30 cellular contexts compared by ENCODE assay signal in the genomic region with DNA sequence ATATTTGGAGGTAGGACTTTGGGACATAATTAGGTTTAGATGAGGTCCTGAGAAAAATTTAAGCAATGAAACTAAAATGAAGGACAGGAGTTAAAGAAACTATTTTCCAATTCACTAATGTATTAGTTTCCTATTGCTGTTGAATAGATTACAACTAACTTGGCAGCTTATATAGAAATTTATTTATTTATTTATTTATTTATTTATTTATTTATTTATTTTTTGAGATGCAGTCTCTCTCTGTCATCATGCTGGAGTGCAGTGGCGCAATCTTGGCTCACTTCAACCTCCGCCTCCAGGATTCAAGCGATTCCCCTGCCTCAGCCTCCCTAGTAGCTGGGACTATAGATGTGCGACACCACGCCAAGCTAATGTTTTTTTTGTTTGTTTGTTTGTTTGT.
A peak's percentile ranks its signal among the peaks of the same experiment; 100 is the strongest.
DNase-seq lines count a peak whose midpoint lies in the region; ATAC-seq, FAIRE-seq and TF ChIP-seq lines count a peak whose summit lies in the region.
"Had no signal": no experiment of that assay in that cellular context is flagged by ENCODE, and none has a peak within 500 bp of the region (broad histone marks: within the 10 kb centered on the region; RNA-seq: fewer than 3 reads in every experiment).

No MANE protein-coding gene starts in this region.

- FAIRE-seq in A549 (lab: Jason Lieb, UNC): no peak
- FAIRE-seq: A204.1, D721Med had no signal

- H3K9me3 ChIP-seq in A549 (no peaks in the 10 kb centered on the region), HEK293 (ENCODE audit: control insufficient read depth, insufficient read depth, low read depth, low read length) (no peaks in the 10 kb centered on the region), right cardiac atrium (ENCODE audit: control insufficient read depth, low read length) (peaks cover 6% of the 10 kb centered on the region)
- H3K9me3 ChIP-seq: BE2C; BLaER1; BLaER1 treated with 17β-estradiol and CSF1 and Interleukin-3, amounts not matched to agents 10 nM and 100 nM; Caco-2 had no signal

- POLR2A ChIA-PET in A549 (lab: Yijun Ruan, JAX) (no interaction called here), HEK293 (lab: Yijun Ruan, JAX) (no interaction called here)

- H3K4me1 ChIP-seq in A549 (no peaks in the 10 kb centered on the region), HEK293 (ENCODE audit: control insufficient read depth, insufficient read depth, low read length) (no peaks in the 10 kb centered on the region), right cardiac atrium (ENCODE audit: control insufficient read depth, insufficient read depth, low read length) (no peaks in the 10 kb centered on the region)
- H3K4me1 ChIP-seq: BE2C, BLaER1, Caco-2 had no signal

- 43% methylated on average over 5 of the region's 5 CpGs for WGBS in A549 (ENCODE audit: missing lambda C conversion rate)
- WGBS in right cardiac atrium: 95% methylated on average over 5 of the region's 5 CpGs

- H3K27me3 ChIP-seq in right cardiac atrium (ENCODE audit: control insufficient read depth, insufficient read depth): no peaks in the 10 kb centered on the region
- H3K27me3 ChIP-seq: BE2C; BLaER1; BLaER1 treated with 17β-estradiol and CSF1 and Interleukin-3, amounts not matched to agents 10 nM and 100 nM had no signal

- H3K4me3 ChIP-seq in A549 (no peak overlapping the region), HEK293 (ENCODE audit: low read depth, low read length) (no peak overlapping the region), right cardiac atrium (ENCODE audit: low read length) (no peak overlapping the region)
- H3K4me3 ChIP-seq: BLaER1; BLaER1 treated with 17β-estradiol and CSF1 and Interleukin-3, amounts not matched to agents 10 nM and 100 nM had no signal

- no peak overlapping the region for H3K4me2 ChIP-seq in A549
- H3K4me2 ChIP-seq: BLaER1; BLaER1 treated with 17β-estradiol and CSF1 and Interleukin-3, amounts not matched to agents 10 nM and 100 nM had no signal

- no peak for TF ChIP-seq EP300 in A549 (IDR thresholded peaks at IDR 0.05)

- DNase-seq in A549 (ENCODE audit: low read depth in 1 of 2, low spot score in 1 of 2): no peak
- DNase-seq in right cardiac atrium: no peak
- DNase-seq: 8988T; ACHN; AML-193; BE2C; C1 segment of cervical spinal cord; Caco-2; Calu3; CD4-positive, alpha-beta memory T cell; CD4-positive, alpha-beta T cell; CD4-positive, CD25-positive, alpha-beta regulatory T cell; CD8-positive, alpha-beta memory T cell; CD8-positive, alpha-beta T cell; COR-L47; DMS 273 treated with DMSO at 0.1 percent for 48 hours; DMS153; DMS53; DMS79; DMS79 treated with DMSO at 0.1 percent for 48 hours; DND-41; EL had no signal

- TF ChIP-seq POLR2A in A549 (IDR thresholded peaks at IDR 0.05; ENCODE audit: low read length): no peak

- H3K27ac ChIP-seq in A549: no peak overlapping the region
- H3K27ac ChIP-seq in HEK293 (ENCODE audit: extremely low read depth, low read depth, low read length): no peak overlapping the region
- no peak overlapping the region for H3K27ac ChIP-seq in right cardiac atrium (ENCODE audit: low read length)
- H3K27ac ChIP-seq: 22Rv1; BLaER1; BLaER1 treated with 17β-estradiol and CSF1 and Interleukin-3, amounts not matched to agents 10 nM and 100 nM; C4-2B had no signal

- CTCF ChIA-PET in A549 (lab: Yijun Ruan, JAX) (no interaction called here), HEK293 (lab: Yijun Ruan, JAX) (no interaction called here)

- no peak for TF ChIP-seq CTCF in A549 (IDR thresholded peaks at IDR 0.05)
- TF ChIP-seq CTCF in HEK293 (tag by site-specific recombination; IDR thresholded peaks at IDR 0.05): no peak

- ATAC-seq in A549: no peak
- ATAC-seq in HG02623 (IDR thresholded peaks at IDR 0.05; ENCODE audit: unreplicated experiment): no peak
- ATAC-seq in right cardiac atrium: no peak
- ATAC-seq: CD8-positive, alpha-beta T cell had no signal

- intact Hi-C loops in right cardiac atrium (cut with DNase I): no loop called here

- no peak for TF ChIP-seq RAD21 in A549 (conservative IDR thresholded peaks at IDR 0.05 in 1 of 2, IDR thresholded peaks at IDR 0.05 in 1 of 2)

- no peaks in the 10 kb centered on the region for H3K36me3 ChIP-seq in HEK293 (ENCODE audit: control insufficient read depth in 2 of 2, insufficient read depth in 1 of 2, low read length in 2 of 2)
- H3K36me3 ChIP-seq: BE2C; BLaER1; BLaER1 treated with 17β-estradiol and CSF1 and Interleukin-3, amounts not matched to agents 10 nM and 100 nM had no signal

TF ChIP-seq in A549, 52 proteins besides CTCF, POLR2A, EP300 and RAD21:
- TF ChIP-seq ZC3H11A (IDR thresholded peaks at IDR 0.05) (peak; percentile 59), CEBPB (IDR thresholded peaks at IDR 0.05) (no peak)
TF ChIP-seq in A549: peak in this region for 1.

TF ChIP-seq in HEK293, 187 proteins besides CTCF, POLR2A, EP300 and RAD21 (continues in another document):
- no peak for TF ChIP-seq ZFP3 (tag by site-specific recombination; IDR thresholded peaks at IDR 0.05; ENCODE audit: low read depth)
- TF ChIP-seq ZXDB (tag by site-specific recombination; IDR thresholded peaks at IDR 0.05): peak; percentile 69
- no peak for TF ChIP-seq ZNF776 (tag by site-specific recombination; IDR thresholded peaks at IDR 0.05; ENCODE audit: borderline replicate concordance)
- no peak for TF ChIP-seq FEZF1 (tag by site-specific recombination; IDR thresholded peaks at IDR 0.05)
- TF ChIP-seq SP2 (tag by site-specific recombination; IDR thresholded peaks at IDR 0.05): no peak
- no peak for TF ChIP-seq ZIC2 (tag by site-specific recombination; IDR thresholded peaks at IDR 0.05)
- TF ChIP-seq, protein P1, sequence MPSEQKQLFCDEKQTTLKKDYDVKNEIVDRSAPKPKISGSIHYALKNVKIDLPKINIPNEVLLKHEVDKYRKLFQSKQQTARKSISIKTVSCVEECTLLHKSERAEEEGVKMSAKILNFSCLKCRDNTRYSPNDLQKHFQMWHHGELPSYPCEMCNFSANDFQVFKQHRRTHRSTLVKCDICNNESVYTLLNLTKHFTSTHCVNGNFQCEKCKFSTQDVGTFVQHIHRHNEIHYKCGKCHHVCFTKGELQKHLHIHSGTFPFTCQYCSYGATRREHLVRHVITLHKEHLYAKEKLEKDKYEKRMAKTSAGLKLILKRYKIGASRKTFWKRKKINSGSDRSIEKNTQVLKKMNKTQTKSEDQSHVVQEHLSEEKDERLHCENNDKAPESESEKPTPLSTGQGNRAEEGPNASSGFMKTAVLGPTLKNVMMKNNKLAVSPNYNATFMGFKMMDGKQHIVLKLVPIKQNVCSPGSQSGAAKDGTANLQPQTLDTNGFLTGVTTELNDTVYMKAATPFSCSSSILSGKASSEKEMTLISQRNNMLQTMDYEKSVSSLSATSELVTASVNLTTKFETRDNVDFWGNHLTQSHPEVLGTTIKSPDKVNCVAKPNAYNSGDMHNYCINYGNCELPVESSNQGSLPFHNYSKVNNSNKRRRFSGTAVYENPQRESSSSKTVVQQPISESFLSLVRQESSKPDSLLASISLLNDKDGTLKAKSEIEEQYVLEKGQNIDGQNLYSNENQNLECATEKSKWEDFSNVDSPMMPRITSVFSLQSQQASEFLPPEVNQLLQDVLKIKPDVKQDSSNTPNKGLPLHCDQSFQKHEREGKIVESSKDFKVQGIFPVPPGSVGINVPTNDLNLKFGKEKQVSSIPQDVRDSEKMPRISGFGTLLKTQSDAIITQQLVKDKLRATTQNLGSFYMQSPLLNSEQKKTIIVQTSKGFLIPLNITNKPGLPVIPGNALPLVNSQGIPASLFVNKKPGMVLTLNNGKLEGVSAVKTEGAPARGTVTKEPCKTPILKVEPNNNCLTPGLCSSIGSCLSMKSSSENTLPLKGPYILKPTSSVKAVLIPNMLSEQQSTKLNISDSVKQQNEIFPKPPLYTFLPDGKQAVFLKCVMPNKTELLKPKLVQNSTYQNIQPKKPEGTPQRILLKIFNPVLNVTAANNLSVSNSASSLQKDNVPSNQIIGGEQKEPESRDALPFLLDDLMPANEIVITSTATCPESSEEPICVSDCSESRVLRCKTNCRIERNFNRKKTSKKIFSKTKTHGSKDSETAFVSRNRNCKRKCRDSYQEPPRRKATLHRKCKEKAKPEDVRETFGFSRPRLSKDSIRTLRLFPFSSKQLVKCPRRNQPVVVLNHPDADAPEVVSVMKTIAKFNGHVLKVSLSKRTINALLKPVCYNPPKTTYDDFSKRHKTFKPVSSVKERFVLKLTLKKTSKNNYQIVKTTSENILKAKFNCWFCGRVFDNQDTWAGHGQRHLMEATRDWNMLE (tag by site-specific recombination; conservative IDR thresholded peaks at IDR 0.05; ENCODE audit: low read depth): peak; percentile 84
- TF ChIP-seq, protein P2, sequence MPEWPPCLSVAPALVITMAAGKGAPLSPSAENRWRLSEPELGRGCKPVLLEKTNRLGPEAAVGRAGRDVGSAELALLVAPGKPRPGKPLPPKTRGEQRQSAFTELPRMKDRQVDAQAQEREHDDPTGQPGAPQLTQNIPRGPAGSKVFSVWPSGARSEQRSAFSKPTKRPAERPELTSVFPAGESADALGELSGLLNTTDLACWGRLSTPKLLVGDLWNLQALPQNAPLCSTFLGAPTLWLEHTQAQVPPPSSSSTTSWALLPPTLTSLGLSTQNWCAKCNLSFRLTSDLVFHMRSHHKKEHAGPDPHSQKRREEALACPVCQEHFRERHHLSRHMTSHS (tag by site-specific recombination; IDR thresholded peaks at IDR 0.05): no peak
- TF ChIP-seq, protein P3, sequence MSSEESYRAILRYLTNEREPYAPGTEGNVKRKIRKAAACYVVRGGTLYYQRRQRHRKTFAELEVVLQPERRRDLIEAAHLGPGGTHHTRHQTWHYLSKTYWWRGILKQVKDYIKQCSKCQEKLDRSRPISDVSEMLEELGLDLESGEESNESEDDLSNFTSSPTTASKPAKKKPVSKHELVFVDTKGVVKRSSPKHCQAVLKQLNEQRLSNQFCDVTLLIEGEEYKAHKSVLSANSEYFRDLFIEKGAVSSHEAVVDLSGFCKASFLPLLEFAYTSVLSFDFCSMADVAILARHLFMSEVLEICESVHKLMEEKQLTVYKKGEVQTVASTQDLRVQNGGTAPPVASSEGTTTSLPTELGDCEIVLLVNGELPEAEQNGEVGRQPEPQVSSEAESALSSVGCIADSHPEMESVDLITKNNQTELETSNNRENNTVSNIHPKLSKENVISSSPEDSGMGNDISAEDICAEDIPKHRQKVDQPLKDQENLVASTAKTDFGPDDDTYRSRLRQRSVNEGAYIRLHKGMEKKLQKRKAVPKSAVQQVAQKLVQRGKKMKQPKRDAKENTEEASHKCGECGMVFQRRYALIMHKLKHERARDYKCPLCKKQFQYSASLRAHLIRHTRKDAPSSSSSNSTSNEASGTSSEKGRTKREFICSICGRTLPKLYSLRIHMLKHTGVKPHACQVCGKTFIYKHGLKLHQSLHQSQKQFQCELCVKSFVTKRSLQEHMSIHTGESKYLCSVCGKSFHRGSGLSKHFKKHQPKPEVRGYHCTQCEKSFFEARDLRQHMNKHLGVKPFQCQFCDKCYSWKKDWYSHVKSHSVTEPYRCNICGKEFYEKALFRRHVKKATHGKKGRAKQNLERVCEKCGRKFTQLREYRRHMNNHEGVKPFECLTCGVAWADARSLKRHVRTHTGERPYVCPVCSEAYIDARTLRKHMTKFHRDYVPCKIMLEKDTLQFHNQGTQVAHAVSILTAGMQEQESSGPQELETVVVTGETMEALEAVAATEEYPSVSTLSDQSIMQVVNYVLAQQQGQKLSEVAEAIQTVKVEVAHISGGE (tag by site-specific recombination; conservative IDR thresholded peaks at IDR 0.05; ENCODE audit: low read depth): peak; percentile 83

Comparison
In these comparisons a context has a peak if more than half of its experiments do, and no peak if none do; other contexts are left out.
1. Of the 5 proteins assayed by ChIP-seq in both HEK293 and A549: peak only in HEK293: REST; only in A549: none; in both: none; in neither: 4.